8 cellular contexts compared by ENCODE assay signal in genomic region chr5:176362098-176362442, GRCh38. TPM values are rescaled to one million over a fixed set of nuclear protein-coding genes. Genes with fewer than 3 reads are reported as not detected.
DNase-seq lines count a peak whose midpoint lies in the region; ATAC-seq and TF ChIP-seq lines count a peak whose summit lies in the region.

No MANE protein-coding gene starts in this region.

- no peaks in the 10 kb centered on the region for H3K27me3 Mint-ChIP-seq in activated CD8-positive, alpha-beta T cell treated with anti-CD3 and anti-CD28 coated beads, Interleukin-2, amount 10 ng/mL, durations not matched to agents 7 days and 5 days (ENCODE audit: low read depth)
- peaks cover 11% of the 10 kb centered on the region for H3K27me3 Mint-ChIP-seq in type B pancreatic cell

- DNase-seq in GM12865 (ENCODE audit: low read depth) (no peak), type B pancreatic cell (ENCODE audit: extremely low spot score, unreplicated experiment) (no peak), GM10248 (ENCODE audit: extremely low spot score) (no peak), LoVo (ENCODE audit: low spot score) (no peak)
- no peak for DNase-seq in activated CD8-positive, alpha-beta T cell treated with anti-CD3 and anti-CD28 coated beads, Interleukin-2, amount 10 ng/mL, durations not matched to agents 7 days and 5 days

- H3K4me1 Mint-ChIP-seq in activated CD8-positive, alpha-beta T cell treated with anti-CD3 and anti-CD28 coated beads, Interleukin-2, amount 10 ng/mL, durations not matched to agents 7 days and 5 days (ENCODE audit: low read depth) = peaks cover 44% of the 10 kb centered on the region
- H3K4me1 Mint-ChIP-seq in type B pancreatic cell (ENCODE audit: unreplicated experiment) = peaks cover 12% of the 10 kb centered on the region

- CTCF ChIA-PET in activated CD8-positive, alpha-beta T cell treated with anti-CD3 and anti-CD28 coated beads, Interleukin-2, amount 10 ng/mL, durations not matched to agents 7 days and 5 days (lab: Charles Lee) = interaction anchor here (0.8 to 1.6 kb wide), 6 partner anchors 9 to 285 kb away, joined by 3 to 6 read pairs (median 4); partner anchors contain the start of genes RNF44 and TSPAN17
- CTCF ChIA-PET in GM10248 (lab: Yijun Ruan, JAX) = interaction anchor here (1.5 to 1.8 kb wide), 3 partner anchors 24 to 182 kb away, joined by 3 to 4 read pairs (median 4); partner anchors contain the start of gene FAF2

- no peaks in the 10 kb centered on the region for H3K27me3 ChIP-seq in layer of hippocampus (ENCODE audit: control insufficient read depth, insufficient read depth, low read length)

- H3K4me3 ChIP-seq in GM12865 (ENCODE audit: low read depth, low read length) = peak overlapping the region; percentile 93

- ATAC-seq in HG02759 (IDR thresholded peaks at IDR 0.05; ENCODE audit: unreplicated experiment) (peak; percentile 1), HG02763 (IDR thresholded peaks at IDR 0.05; ENCODE audit: unreplicated experiment) (no peak)
- ATAC-seq in activated CD8-positive, alpha-beta T cell treated with anti-CD3 and anti-CD28 coated beads, Interleukin-2, amount 10 ng/mL, durations not matched to agents 7 days and 5 days = no peak

- H3K9me3 Mint-ChIP-seq in activated CD8-positive, alpha-beta T cell treated with anti-CD3 and anti-CD28 coated beads, Interleukin-2, amount 10 ng/mL, durations not matched to agents 7 days and 5 days (ENCODE audit: insufficient read depth) = no peaks in the 10 kb centered on the region
- no peaks in the 10 kb centered on the region for H3K9me3 Mint-ChIP-seq in type B pancreatic cell

- peak overlapping the region; percentile 99 for H3K27ac Mint-ChIP-seq in activated CD8-positive, alpha-beta T cell treated with anti-CD3 and anti-CD28 coated beads, Interleukin-2, amount 10 ng/mL, durations not matched to agents 7 days and 5 days
- peak overlapping the region; percentile 89 for H3K27ac Mint-ChIP-seq in type B pancreatic cell

- H3K27ac ChIP-seq in layer of hippocampus (ENCODE audit: low read depth, low read length) = peak overlapping the region; percentile 35

- TF ChIP-seq CTCF in GM12865 (IDR thresholded peaks at IDR 0.05; ENCODE audit: insufficient read depth, low read depth, low read length, missing control alignments) (no peak), type B pancreatic cell (conservative IDR thresholded peaks at IDR 0.05) (no peak), GM10248 (IDR thresholded peaks at IDR 0.05; ENCODE audit: control extremely low read depth, extremely low read depth, low read depth, missing control alignments) (no peak)

- H3K4me3 Mint-ChIP-seq in activated CD8-positive, alpha-beta T cell treated with anti-CD3 and anti-CD28 coated beads, Interleukin-2, amount 10 ng/mL, durations not matched to agents 7 days and 5 days = peak overlapping the region; percentile 99
- H3K4me3 Mint-ChIP-seq in type B pancreatic cell = peak overlapping the region; percentile 97

- H3K36me3 Mint-ChIP-seq in activated CD8-positive, alpha-beta T cell treated with anti-CD3 and anti-CD28 coated beads, Interleukin-2, amount 10 ng/mL, durations not matched to agents 7 days and 5 days (ENCODE audit: low read depth) = peaks cover 24% of the 10 kb centered on the region
- peaks cover 12% of the 10 kb centered on the region for H3K36me3 Mint-ChIP-seq in type B pancreatic cell

- POLR2A ChIA-PET in activated CD8-positive, alpha-beta T cell treated with anti-CD3 and anti-CD28 coated beads, Interleukin-2, amount 10 ng/mL, durations not matched to agents 7 days and 5 days (lab: Charles Lee) = interaction anchor here (0.6 to 2.5 kb wide), 7 partner anchors 9 to 475 kb away, joined by 3 to 10 read pairs (median 4); no protein-coding TSS in a partner anchor
- POLR2A ChIA-PET in GM10248 (lab: Yijun Ruan, JAX) = interaction anchor here (0.8 to 3.0 kb wide), 5 partner anchors 9 to 27 kb away, joined by 3 to 34 read pairs (median 6); partner anchors contain the start of genes HIGD2A and NOP16

RNA-seq across cellular contexts. Expression of gene KIAA1191, which starts 0.5 kb away (rescaled TPM):
- total RNA-seq in activated CD8-positive, alpha-beta T cell treated with anti-CD3 and anti-CD28 coated beads, Interleukin-2, amount 10 ng/mL, durations not matched to agents 7 days and 5 days = 10 to 100 TPM; 51.0 to 55.7 TPM
- 82.0 and 88.0 TPM in 2 replicates for total RNA-seq in type B pancreatic cell (ENCODE audit: low replicate concordance)

RNA-seq across cellular contexts. Expression of gene ARL10, which starts 3.2 kb away (rescaled TPM):
- total RNA-seq in activated CD8-positive, alpha-beta T cell treated with anti-CD3 and anti-CD28 coated beads, Interleukin-2, amount 10 ng/mL, durations not matched to agents 7 days and 5 days = 10 to 100 TPM in 1 of 2 experiments, 1 to 10 TPM in 1; 8.6 to 11.0 TPM
- 12.4 and 23.4 TPM in 2 replicates for total RNA-seq in type B pancreatic cell (ENCODE audit: low replicate concordance)

RNA-seq across cellular contexts. Expression of gene NOP16, which starts 26.3 kb away (rescaled TPM):
- total RNA-seq in activated CD8-positive, alpha-beta T cell treated with anti-CD3 and anti-CD28 coated beads, Interleukin-2, amount 10 ng/mL, durations not matched to agents 7 days and 5 days = 10 to 100 TPM; 44.5 to 46.3 TPM
- total RNA-seq in type B pancreatic cell (ENCODE audit: low replicate concordance) = 42.5 and 44.7 TPM in 2 replicates

RNA-seq across cellular contexts. Expression of gene HIGD2A, which starts 26.5 kb away (rescaled TPM):
- 100 to 1,000 TPM; 129 to 142 TPM for total RNA-seq in activated CD8-positive, alpha-beta T cell treated with anti-CD3 and anti-CD28 coated beads, Interleukin-2, amount 10 ng/mL, durations not matched to agents 7 days and 5 days
- total RNA-seq in type B pancreatic cell (ENCODE audit: low replicate concordance) = 88.3 and 118 TPM in 2 replicates

RNA-seq across cellular contexts. Expression of gene CLTB, which starts 54.3 kb away (rescaled TPM):
- 10 to 100 TPM; 65.4 to 67.7 TPM for total RNA-seq in activated CD8-positive, alpha-beta T cell treated with anti-CD3 and anti-CD28 coated beads, Interleukin-2, amount 10 ng/mL, durations not matched to agents 7 days and 5 days
- total RNA-seq in type B pancreatic cell (ENCODE audit: low replicate concordance) = 38.1 and 71.3 TPM in 2 replicates
